8 cellular contexts compared by ENCODE assay signal in the genomic region with DNA sequence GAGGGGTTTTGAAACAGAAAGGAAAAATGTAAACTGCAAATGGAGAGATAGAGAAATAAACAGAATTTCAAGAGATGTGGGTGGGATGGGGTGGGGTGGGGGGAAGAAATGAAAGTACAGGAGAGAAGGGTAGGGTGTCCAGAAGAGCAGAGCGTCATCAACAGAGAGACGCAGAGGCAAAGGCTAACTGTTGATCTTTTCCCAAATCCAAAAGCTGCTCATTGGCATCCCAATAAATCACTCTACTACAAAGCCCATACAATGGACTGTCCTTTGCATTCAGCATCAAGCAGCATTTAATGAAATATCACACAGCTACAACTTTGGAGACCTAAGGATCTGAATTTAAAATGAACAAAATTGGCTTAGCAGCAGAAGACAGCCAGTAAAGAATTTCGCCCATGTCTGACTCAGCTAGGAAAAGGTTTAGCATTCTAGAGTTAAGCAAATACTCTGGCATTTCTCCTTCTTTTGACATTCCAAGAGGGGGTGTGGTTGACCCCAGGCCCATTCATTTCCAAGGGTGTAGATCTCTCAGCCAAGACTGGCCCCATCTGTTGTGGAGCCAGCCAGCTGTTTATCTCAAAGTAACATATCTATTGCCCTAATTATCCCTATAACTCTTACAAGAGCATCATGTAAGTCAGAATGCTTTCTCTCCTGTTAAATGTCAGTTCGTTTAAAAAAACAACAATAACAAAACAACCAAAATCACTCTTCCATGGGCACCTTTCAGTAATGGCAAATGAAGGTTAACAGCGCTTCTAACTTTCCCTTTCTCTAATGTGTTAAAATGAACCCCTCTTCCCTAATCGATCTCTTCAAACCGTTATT. TPM values are rescaled to one million over a fixed set of nuclear protein-coding genes. Genes with fewer than 3 reads are reported as not detected.
DNase-seq lines count a peak whose midpoint lies in the region; ATAC-seq and TF ChIP-seq lines count a peak whose summit lies in the region.

No MANE protein-coding gene starts in this region.

- peak overlapping the region; percentile 70 for H3K27ac ChIP-seq in OCI-LY7 (ENCODE audit: low read depth, low read length, poor library complexity, severe bottlenecking)
- peak overlapping the region; percentile 52 to 82 for H3K27ac ChIP-seq in esophagus (ENCODE audit: low read depth in 2 of 2, low read length in 1 of 2)
- H3K27ac ChIP-seq in osteoblast (ENCODE audit: low read depth, low read length) = peak overlapping the region; percentile 96

- H3K4me1 ChIP-seq in OCI-LY7 (ENCODE audit: insufficient read depth, low read length, poor library complexity, severe bottlenecking) = peaks cover 55% of the 10 kb centered on the region
- H3K4me1 ChIP-seq in esophagus (ENCODE audit: control insufficient read depth in 2 of 2, insufficient read depth in 2 of 2, low read length in 1 of 2) = peaks cover 0 to 2% of the 10 kb centered on the region in 2 donors
- peaks cover 24% of the 10 kb centered on the region for H3K4me1 ChIP-seq in osteoblast (ENCODE audit: insufficient read depth, low read length)

- H3K9me2 ChIP-seq in OCI-LY7 (ENCODE audit: insufficient read depth, low read length) = no peaks in the 10 kb centered on the region

- H3K27me3 Mint-ChIP-seq in chondrocyte (ENCODE audit: low read depth) = no peaks in the 10 kb centered on the region
- no peaks in the 10 kb centered on the region for H3K27me3 Mint-ChIP-seq in activated T-cell treated with anti-CD3 and anti-CD28 coated beads, Interleukin-2, amount 50 U/mL, for 72 hours (ENCODE audit: low read depth)

- peaks cover 6% of the 10 kb centered on the region for H3K36me3 Mint-ChIP-seq in chondrocyte (ENCODE audit: low read depth)
- peaks cover 5 to 17% of the 10 kb centered on the region in 2 donors for H3K36me3 Mint-ChIP-seq in activated T-cell treated with anti-CD3 and anti-CD28 coated beads, Interleukin-2, amount 50 U/mL, for 72 hours (ENCODE audit: insufficient read depth in 2 of 2)

- H3K4me3 ChIP-seq in OCI-LY7 (ENCODE audit: low read depth, low read length, poor library complexity, severe bottlenecking) (peak overlapping the region; percentile 86), esophagus (ENCODE audit: low read depth in 1 of 2, low read length in 2 of 2) (peak overlapping the region; percentile 45 to 94), osteoblast (ENCODE audit: insufficient read depth, low read length) (peak overlapping the region; percentile 92)

- WGBS in esophagus, 2 donors = 16 to 21% methylated on average over 7 of the region's 7 CpGs

- no peaks in the 10 kb centered on the region for H3K9me3 Mint-ChIP-seq in chondrocyte (ENCODE audit: low read depth)
- H3K9me3 Mint-ChIP-seq in activated T-cell treated with anti-CD3 and anti-CD28 coated beads, Interleukin-2, amount 50 U/mL, for 72 hours = no peaks in the 10 kb centered on the region

- no peak overlapping the region for H3K4me3 Mint-ChIP-seq in chondrocyte (ENCODE audit: unreplicated experiment)
- no peak overlapping the region for H3K4me3 Mint-ChIP-seq in activated T-cell treated with anti-CD3 and anti-CD28 coated beads, Interleukin-2, amount 50 U/mL, for 72 hours

- H2AFZ ChIP-seq in OCI-LY7 (ENCODE audit: low read length) (no peak overlapping the region), osteoblast (ENCODE audit: low read length) (peak overlapping the region; percentile 76)

- H3K4me2 ChIP-seq in OCI-LY7 (ENCODE audit: low read length) = peak overlapping the region; percentile 88
- peak overlapping the region; percentile 93 for H3K4me2 ChIP-seq in osteoblast (ENCODE audit: insufficient read depth, low read length)

- H3K79me2 ChIP-seq in OCI-LY7 (ENCODE audit: insufficient read depth, low read depth, low read length) (peaks cover 95% of the 10 kb centered on the region), osteoblast (ENCODE audit: insufficient read depth, low read length) (peaks cover 90% of the 10 kb centered on the region)

- no peaks in the 10 kb centered on the region for H4K20me1 ChIP-seq in OCI-LY7 (ENCODE audit: insufficient read depth, low read length)
- H4K20me1 ChIP-seq in osteoblast (ENCODE audit: insufficient read depth, low read length) = peaks cover 18% of the 10 kb centered on the region

- peaks cover 2% of the 10 kb centered on the region; the same call in 1 of the 2 replicates for H3K9me3 ChIP-seq in OCI-LY7 (ENCODE audit: low read length)
- no peaks in the 10 kb centered on the region for H3K9me3 ChIP-seq in esophagus (ENCODE audit: control insufficient read depth in 2 of 2, insufficient read depth in 1 of 2, low read depth in 1 of 2, low read length in 1 of 2)
- no peaks in the 10 kb centered on the region for H3K9me3 ChIP-seq in osteoblast (ENCODE audit: low read depth, low read length)

- no peak overlapping the region for H3K27ac Mint-ChIP-seq in chondrocyte (ENCODE audit: unreplicated experiment)
- H3K27ac Mint-ChIP-seq in activated T-cell treated with anti-CD3 and anti-CD28 coated beads, Interleukin-2, amount 50 U/mL, for 72 hours = no peak overlapping the region

- H3K27me3 ChIP-seq in esophagus (ENCODE audit: control insufficient read depth in 1 of 2, insufficient read depth in 2 of 2, low read length in 2 of 2) (no peaks in the 10 kb centered on the region), osteoblast (ENCODE audit: insufficient read depth, low read length) (no peaks in the 10 kb centered on the region)

- peak; percentile 55 for DNase-seq in GM04503 (ENCODE audit: low read depth)
- DNase-seq in OCI-LY7 (ENCODE audit: low spot score) = no peak
- peak; percentile 72 for DNase-seq in osteoblast (ENCODE audit: insufficient read length, low spot score, missing footprints)
- no peak for DNase-seq in GDM1 (lab: John Stamatoyannopoulos, UW)
- DNase-seq in NCI-H2029 treated with DMSO at 0.1 percent for 48 hours (lab: John Stamatoyannopoulos, UW) = no peak
- no peak for DNase-seq in chondrocyte (ENCODE audit: low spot score)
- no peak for DNase-seq in activated T-cell treated with anti-CD3 and anti-CD28 coated beads, Interleukin-2, amount 50 U/mL, for 72 hours

- TF ChIP-seq CTCF in OCI-LY7 (conservative IDR thresholded peaks at IDR 0.05; ENCODE audit: low read length) (no peak), osteoblast (IDR thresholded peaks at IDR 0.05; ENCODE audit: extremely low read depth, low read depth, low read length) (no peak), chondrocyte (IDR thresholded peaks at IDR 0.05) (no peak)

- H3K36me3 ChIP-seq in OCI-LY7 (ENCODE audit: insufficient read depth, low read length) (peaks cover 46% of the 10 kb centered on the region), esophagus (ENCODE audit: control insufficient read depth in 2 of 2, insufficient read depth in 2 of 2, low read length in 1 of 2) (no peaks in the 10 kb centered on the region), osteoblast (ENCODE audit: insufficient read depth, low read length) (peaks cover 4% of the 10 kb centered on the region)

- no peak for ATAC-seq in activated T-cell treated with anti-CD3 and anti-CD28 coated beads, Interleukin-2, amount 50 U/mL, for 72 hours (replicated peaks in 1 of 2)

- intact Hi-C loops in OCI-LY7 (cut with micrococcal nuclease; ENCODE audit: unreplicated experiment) = loop anchor here (2.0 to 5.0 kb wide), 2 partner anchors 87 to 217 kb away; a partner anchor contains a TSS

- no TSS peak for BruUV-seq in OCI-LY7 (replicated peaks; lab: Mats Ljungman, UMichigan)

- CTCF ChIA-PET in OCI-LY7 (lab: Charles Lee; ENCODE audit: unreplicated experiment) = interaction anchor here (0.6 kb wide), 1 partner anchor 25 kb away, joined by 3 read pairs; no protein-coding TSS in a partner anchor

- POLR2A ChIA-PET in OCI-LY7 (lab: Charles Lee) = interaction anchor here (0.5 to 2.3 kb wide), 14 partner anchors 8 to 169 kb away, joined by 3 to 19 read pairs (median 4); a partner anchor contains a TSS

- H3K4me1 Mint-ChIP-seq in chondrocyte (ENCODE audit: low read depth) = peaks cover 40% of the 10 kb centered on the region
- H3K4me1 Mint-ChIP-seq in activated T-cell treated with anti-CD3 and anti-CD28 coated beads, Interleukin-2, amount 50 U/mL, for 72 hours (ENCODE audit: low read depth) = peaks cover 20% of the 10 kb centered on the region

RNA-seq across cellular contexts. Expression of a gene that starts 1.4 kb away (rescaled TPM):
- total RNA-seq in OCI-LY7 (2014; rRNA removed; shearing (Covaris generic)) = 27.1 and 33.3 TPM in 2 replicates
- total RNA-seq in OCI-LY7 (2022) (132 TPM in 2 replicates), osteoblast (21.0 and 27.4 TPM in 2 replicates), chondrocyte (52.6 to 55.2 TPM (median 54.0 TPM) in 3 replicates)
- polyA plus RNA-seq in esophagus = 1 to 10 TPM in 1 of 2 donors, under 1 TPM in 1; 0.90 to 1.8 TPM
- 10 to 100 TPM; 15.3 to 19.0 TPM for total RNA-seq in activated T-cell treated with anti-CD3 and anti-CD28 coated beads, Interleukin-2, amount 50 U/mL, for 72 hours

Comparison
In these comparisons a context has a peak if more than half of its experiments do, and no peak if none do; other contexts are left out.
1. DNase-seq: peak in GM04503 (single experiment) and osteoblast (single experiment); none in OCI-LY7 (single experiment), GDM1 (single experiment), NCI-H2029 treated with DMSO at 0.1 percent for 48 hours (single experiment), chondrocyte (single experiment) and activated T-cell treated with anti-CD3 and anti-CD28 coated beads, Interleukin-2, amount 50 U/mL, for 72 hours (0 of 2).
2. Peak in every context shown above with its lines, with median percentiles within 50 percentile points of each other: H3K27ac ChIP-seq and H3K4me3 ChIP-seq.